14 cellular contexts compared by ENCODE assay signal in genomic region chr2:15673919-15674636, GRCh38.
DNase-seq lines count a peak whose midpoint lies in the region; ATAC-seq and TF ChIP-seq lines count a peak whose summit lies in the region.
"Had no signal": no experiment of that assay in that cellular context is flagged by ENCODE, and none has a peak within 500 bp of the region (broad histone marks: within the 10 kb centered on the region; RNA-seq: fewer than 3 reads in every experiment).

No MANE protein-coding gene starts in this region.

- H3K4me3 ChIP-seq in AG10803 (ENCODE audit: low read length) (no peak overlapping the region), epithelial cell of esophagus (ENCODE audit: low read length) (no peak overlapping the region), lower lobe of right lung (no peak overlapping the region)
- H3K4me3 ChIP-seq: BLaER1 treated with 17β-estradiol and CSF1 and Interleukin-3, amounts not matched to agents 10 nM and 100 nM; vagina had no signal

- H3K36me3 ChIP-seq in lower lobe of right lung = no peaks in the 10 kb centered on the region
- H3K36me3 ChIP-seq: BLaER1 treated with 17β-estradiol and CSF1 and Interleukin-3, amounts not matched to agents 10 nM and 100 nM; vagina had no signal

- H3K4me1 ChIP-seq in lower lobe of right lung = peaks cover 5% of the 10 kb centered on the region
- H3K4me1 ChIP-seq: parathyroid adenoma had no signal

- in situ Hi-C loops in G401 (cut with HindIII; ENCODE audit: low sequenced_read_pairs) = no loop called here

- no peak for TF ChIP-seq CTCF in AG10803 (conservative IDR thresholded peaks at IDR 0.05; ENCODE audit: low read length)
- no peak for TF ChIP-seq CTCF in epithelial cell of esophagus (IDR thresholded peaks at IDR 0.05; ENCODE audit: insufficient read depth, low read depth, low read length, missing control alignments)
- no peak for TF ChIP-seq CTCF in lower lobe of right lung (IDR thresholded peaks at IDR 0.05)

- no peaks in the 10 kb centered on the region for H3K27me3 ChIP-seq in lower lobe of right lung (ENCODE audit: low read depth)
- H3K27me3 ChIP-seq: BLaER1 treated with 17β-estradiol and CSF1 and Interleukin-3, amounts not matched to agents 10 nM and 100 nM; vagina had no signal

- H3K9me3 ChIP-seq in lower lobe of right lung = no peaks in the 10 kb centered on the region
- H3K9me3 ChIP-seq: vagina had no signal

- ATAC-seq in lower lobe of right lung = peak; percentile 78 to 82
- ATAC-seq: activated T-cell treated with anti-CD3 and anti-CD28 coated beads, Interleukin-2, amount 50 U/mL, for 4 hours had no signal

- H3K27ac ChIP-seq in lower lobe of right lung = no peak overlapping the region
- H3K27ac ChIP-seq: BLaER1 treated with 17β-estradiol and CSF1 and Interleukin-3, amounts not matched to agents 10 nM and 100 nM; parathyroid adenoma; vagina had no signal

- DNase-seq in AG10803 (ENCODE audit: low read depth) (peak; percentile 36), LoVo (ENCODE audit: low spot score) (peak; percentile 27), epithelial cell of esophagus (ENCODE audit: low read depth) (peak; percentile 78), lower lobe of right lung (peak; percentile 60), G401 (ENCODE audit: low spot score) (no peak), NCI-H1092 (lab: John Stamatoyannopoulos, UW) (no peak), AG20443 (ENCODE audit: low spot score) (no peak)
- no peak for DNase-seq in activated T-cell treated with anti-CD3 and anti-CD28 coated beads, Interleukin-2, amount 50 U/mL, for 48 hours
- DNase-seq: activated T-cell treated with anti-CD3 and anti-CD28 coated beads, Interleukin-2, amount 50 U/mL, for 4 hours; cerebellar nuclear complex; NCI-H2029 had no signal

- intact Hi-C loops in lower lobe of right lung (cut with DNase I) = no loop called here

Comparison
In these comparisons a context has a peak if more than half of its experiments do, and no peak if none do; other contexts are left out.
1. DNase-seq: peak in AG10803 (single experiment), LoVo (single experiment), epithelial cell of esophagus (single experiment) and lower lobe of right lung (single experiment); none in G401 (single experiment), activated T-cell treated with anti-CD3 and anti-CD28 coated beads, Interleukin-2, amount 50 U/mL, for 48 hours (0 of 2), NCI-H1092 (single experiment) and AG20443 (single experiment).